Comparison of ENCODE assay signal across 18 cellular contexts in genomic region chr5:144281784-144282183, GRCh38.
"Had no signal": no experiment of that assay in that cellular context is flagged by ENCODE, and none has a peak within 500 bp of the region (broad histone marks: within the 10 kb centered on the region; RNA-seq: fewer than 3 reads in every experiment).

No MANE protein-coding gene starts in this region.

- H3K27ac Mint-ChIP-seq: endodermal cell; immature natural killer cell; naive thymus-derived CD8-positive, alpha-beta T cell had no signal

- H3K4me1 Mint-ChIP-seq: endodermal cell; immature natural killer cell; naive thymus-derived CD8-positive, alpha-beta T cell had no signal

- H3K9me3 ChIP-seq: gastrocnemius medialis, sigmoid colon had no signal

- H3K27me3 ChIP-seq: gastrocnemius medialis, sigmoid colon had no signal

- ATAC-seq: gastrocnemius medialis; left colon; left ventricle myocardium superior; naive thymus-derived CD8-positive, alpha-beta T cell had no signal

- H3K4me1 ChIP-seq: gastrocnemius medialis, sigmoid colon had no signal

- DNase-seq: effector CD4-positive, alpha-beta T cell; endodermal cell; gastrocnemius medialis; glutamatergic neuron; immature natural killer cell; kidney; left colon; left ventricle myocardium superior; mesenchymal stem cell; naive thymus-derived CD8-positive, alpha-beta T cell; posterior cingulate gyrus; sigmoid colon; small intestine; stimulated activated CD4-positive, alpha-beta T cell treated with anti-CD3 and anti-CD28 coated beads, Interleukin-2, amount 100 ng/mL, for 48 hours; stimulated activated naive CD4-positive, alpha-beta T cell treated with Interleukin-2 at 50 U/mL for 16 hours had no signal

- H3K36me3 Mint-ChIP-seq: immature natural killer cell had no signal

- H3K36me3 ChIP-seq: gastrocnemius medialis, sigmoid colon had no signal

- H3K4me3 ChIP-seq: coronary artery, gastrocnemius medialis, lung, sigmoid colon had no signal

- H3K4me3 Mint-ChIP-seq: endodermal cell; immature natural killer cell; naive thymus-derived CD8-positive, alpha-beta T cell; neural crest cell had no signal

- H3K27ac ChIP-seq: coronary artery, gastrocnemius medialis, sigmoid colon had no signal
